ENCODE assay signal across 2 cellular contexts in genomic region chr10:79424221-79425073, GRCh38.
TF ChIP-seq lines count a peak whose summit lies in the region.

No MANE protein-coding gene starts in this region.

TF ChIP-seq in IMR-90, 13 proteins besides CTCF, POLR2A, EP300 and RAD21 (continued from another document):
- TF ChIP-seq USF2 (IDR thresholded peaks at IDR 0.05; ENCODE audit: low read depth, low read length), result no peak

TF ChIP-seq in liver, 16 proteins besides CTCF, POLR2A, EP300 and RAD21 (continued from another document):
- peak; percentile 91 to 93 for TF ChIP-seq HNF4A (conservative IDR thresholded peaks at IDR 0.05)
- no peak for TF ChIP-seq GABPA (IDR thresholded peaks at IDR 0.05 in 1 of 2, conservative IDR thresholded peaks at IDR 0.05 in 1 of 2)
- TF ChIP-seq NR2F2 (IDR thresholded peaks at IDR 0.05), result no peak
- peak; percentile 38 to 57 for TF ChIP-seq EGR1 (IDR thresholded peaks at IDR 0.05; ENCODE audit: low read depth in 2 of 2)
- TF ChIP-seq JUND (IDR thresholded peaks at IDR 0.05), result peak; percentile 89 to 91
- TF ChIP-seq SP1 (IDR thresholded peaks at IDR 0.05), result peak; percentile 94
- TF ChIP-seq REST (IDR thresholded peaks at IDR 0.05), result peak; percentile 75
- TF ChIP-seq ZBTB33 (IDR thresholded peaks at IDR 0.05), result no peak
- TF ChIP-seq TAF1 (conservative IDR thresholded peaks at IDR 0.05), result peak; percentile 88
